Comparison of ENCODE assay signal across 1 cellular context in the genomic region with DNA sequence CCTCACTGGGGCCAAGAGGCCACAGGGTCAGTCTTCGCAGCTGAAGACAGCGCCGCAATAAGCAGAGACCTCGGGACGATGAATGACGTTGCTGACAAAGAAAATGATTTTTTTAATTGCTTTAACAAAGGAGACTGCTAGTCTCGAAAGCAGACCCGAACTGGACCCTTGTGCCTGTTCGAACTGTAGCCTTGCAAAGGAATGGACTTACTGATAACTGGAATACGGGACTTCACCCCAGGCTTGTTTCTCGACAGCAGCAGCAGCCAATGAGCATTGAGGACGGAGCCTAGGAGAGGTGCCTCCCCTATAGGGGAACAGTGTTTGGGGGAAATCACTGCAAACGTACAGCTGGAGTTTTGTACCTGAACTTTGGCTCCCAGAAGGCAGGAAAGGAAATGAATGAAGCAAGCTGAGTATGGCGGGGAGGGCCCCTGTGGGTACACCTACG.
TF ChIP-seq lines count a peak whose summit lies in the region.

No MANE protein-coding gene starts in this region.

TF ChIP-seq in HepG2, 621 proteins besides CTCF, POLR2A, EP300 and RAD21 (continued from another document):
- TF ChIP-seq, protein P1, sequence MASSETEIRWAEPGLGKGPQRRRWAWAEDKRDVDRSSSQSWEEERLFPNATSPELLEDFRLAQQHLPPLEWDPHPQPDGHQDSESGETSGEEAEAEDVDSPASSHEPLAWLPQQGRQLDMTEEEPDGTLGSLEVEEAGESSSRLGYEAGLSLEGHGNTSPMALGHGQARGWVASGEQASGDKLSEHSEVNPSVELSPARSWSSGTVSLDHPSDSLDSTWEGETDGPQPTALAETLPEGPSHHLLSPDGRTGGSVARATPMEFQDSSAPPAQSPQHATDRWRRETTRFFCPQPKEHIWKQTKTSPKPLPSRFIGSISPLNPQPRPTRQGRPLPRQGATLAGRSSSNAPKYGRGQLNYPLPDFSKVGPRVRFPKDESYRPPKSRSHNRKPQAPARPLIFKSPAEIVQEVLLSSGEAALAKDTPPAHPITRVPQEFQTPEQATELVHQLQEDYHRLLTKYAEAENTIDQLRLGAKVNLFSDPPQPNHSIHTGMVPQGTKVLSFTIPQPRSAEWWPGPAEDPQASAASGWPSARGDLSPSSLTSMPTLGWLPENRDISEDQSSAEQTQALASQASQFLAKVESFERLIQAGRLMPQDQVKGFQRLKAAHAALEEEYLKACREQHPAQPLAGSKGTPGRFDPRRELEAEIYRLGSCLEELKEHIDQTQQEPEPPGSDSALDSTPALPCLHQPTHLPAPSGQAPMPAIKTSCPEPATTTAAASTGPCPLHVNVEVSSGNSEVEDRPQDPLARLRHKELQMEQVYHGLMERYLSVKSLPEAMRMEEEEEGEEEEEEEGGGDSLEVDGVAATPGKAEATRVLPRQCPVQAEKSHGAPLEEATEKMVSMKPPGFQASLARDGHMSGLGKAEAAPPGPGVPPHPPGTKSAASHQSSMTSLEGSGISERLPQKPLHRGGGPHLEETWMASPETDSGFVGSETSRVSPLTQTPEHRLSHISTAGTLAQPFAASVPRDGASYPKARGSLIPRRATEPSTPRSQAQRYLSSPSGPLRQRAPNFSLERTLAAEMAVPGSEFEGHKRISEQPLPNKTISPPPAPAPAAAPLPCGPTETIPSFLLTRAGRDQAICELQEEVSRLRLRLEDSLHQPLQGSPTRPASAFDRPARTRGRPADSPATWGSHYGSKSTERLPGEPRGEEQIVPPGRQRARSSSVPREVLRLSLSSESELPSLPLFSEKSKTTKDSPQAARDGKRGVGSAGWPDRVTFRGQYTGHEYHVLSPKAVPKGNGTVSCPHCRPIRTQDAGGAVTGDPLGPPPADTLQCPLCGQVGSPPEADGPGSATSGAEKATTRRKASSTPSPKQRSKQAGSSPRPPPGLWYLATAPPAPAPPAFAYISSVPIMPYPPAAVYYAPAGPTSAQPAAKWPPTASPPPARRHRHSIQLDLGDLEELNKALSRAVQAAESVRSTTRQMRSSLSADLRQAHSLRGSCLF (CRISPR knock-in tag; IDR thresholded peaks at IDR 0.05; ENCODE audit: borderline replicate concordance): no peak
- peak; percentile 26; the same call in 1 of the 2 replicates for TF ChIP-seq RBAK (CRISPR knock-in tag; IDR thresholded peaks at IDR 0.05)
- TF ChIP-seq KLF12 (CRISPR knock-in tag; IDR thresholded peaks at IDR 0.05; ENCODE audit: borderline replicate concordance): 0 out of 2 replicates have a peak, but pooled peaks have one; percentile 47
